9 cellular contexts compared by ENCODE assay signal in genomic region chr7:37440738-37441404, GRCh38. TPM values are rescaled to one million over a fixed set of nuclear protein-coding genes. Genes with fewer than 3 reads are reported as not detected.
A peak's percentile ranks its signal among the peaks of the same experiment; 100 is the strongest.
DNase-seq lines count a peak whose midpoint lies in the region; ATAC-seq and TF ChIP-seq lines count a peak whose summit lies in the region.
"Had no signal": no experiment of that assay in that cellular context is flagged by ENCODE, and none has a peak within 500 bp of the region (broad histone marks: within the 10 kb centered on the region; RNA-seq: fewer than 3 reads in every experiment).

No MANE protein-coding gene starts in this region.

- peak; percentile 91 for ATAC-seq in CD4-positive, alpha-beta T cell (ENCODE audit: poor library complexity)
- no peak for ATAC-seq in HG03196 (IDR thresholded peaks at IDR 0.05; ENCODE audit: unreplicated experiment)

- peaks cover 22% of the 10 kb centered on the region for H3K36me3 Mint-ChIP-seq in CD4-positive, alpha-beta T cell (ENCODE audit: low read depth)
- no peaks in the 10 kb centered on the region for H3K36me3 Mint-ChIP-seq in mesothelial cell of epicardium
- H3K36me3 Mint-ChIP-seq: brain had no signal

- POLR2A ChIA-PET in CD4-positive, alpha-beta T cell (lab: Charles Lee) = interaction anchor here (1.2 to 3.9 kb wide), 8 partner anchors 8 to 155 kb away, joined by 3 to 44 read pairs (median 4); partner anchors contain the start of gene ELMO1

- no peak for TF ChIP-seq CTCF in CD4-positive, alpha-beta T cell (IDR thresholded peaks at IDR 0.05)
- TF ChIP-seq CTCF in mesothelial cell of epicardium (IDR thresholded peaks at IDR 0.05; ENCODE audit: unreplicated experiment) = no peak

- H3K4me3 Mint-ChIP-seq in CD4-positive, alpha-beta T cell = peak overlapping the region; percentile 73
- no peak overlapping the region for H3K4me3 Mint-ChIP-seq in mesothelial cell of epicardium

- peak; percentile 13 for TF ChIP-seq POLR2A in erythroblast (IDR thresholded peaks at IDR 0.05; ENCODE audit: low read length)

- H3K9me3 Mint-ChIP-seq in CD4-positive, alpha-beta T cell = no peaks in the 10 kb centered on the region
- H3K9me3 Mint-ChIP-seq in mesothelial cell of epicardium = no peaks in the 10 kb centered on the region

- intact Hi-C loops in CD4-positive, alpha-beta T cell (cut with DNase I, micrococcal nuclease) = loop anchor here in 1 of 2 experiments (1.0 to 10.0 kb wide), 3 partner anchors 9 to 206 kb away; no protein-coding TSS in a partner anchor

- no peaks in the 10 kb centered on the region for H3K9me3 ChIP-seq in CD4-positive, alpha-beta T cell (ENCODE audit: control insufficient read depth, low read length)

- H3K27me3 Mint-ChIP-seq in CD4-positive, alpha-beta T cell = no peaks in the 10 kb centered on the region
- H3K27me3 Mint-ChIP-seq in mesothelial cell of epicardium (ENCODE audit: low read depth) = peaks cover 11% of the 10 kb centered on the region

- peaks cover 85% of the 10 kb centered on the region for H3K4me1 Mint-ChIP-seq in CD4-positive, alpha-beta T cell (ENCODE audit: low read depth)
- peaks cover 3% of the 10 kb centered on the region for H3K4me1 Mint-ChIP-seq in mesothelial cell of epicardium

- peak in 7 of 10 experiments; percentile 9 to 33 (median 17) for DNase-seq in CD4-positive, alpha-beta T cell
- DNase-seq in activated CD4-positive, alpha-beta T cell treated with anti-CD3 and anti-CD28 coated beads for 4 hours = peak; percentile 32 to 49
- DNase-seq in erythroblast (lab: John Stamatoyannopoulos, UW) = peak in 1 of 2 experiments; percentile 28
- DNase-seq in pulmonary artery endothelial cell (ENCODE audit: low read depth, low spot score) = peak; percentile 56
- no peak for DNase-seq in NCI-H526 (lab: John Stamatoyannopoulos, UW)
- no peak for DNase-seq in cerebellar nuclear complex (lab: John Stamatoyannopoulos, UW)
- DNase-seq in mesothelial cell of epicardium (ENCODE audit: low spot score in 2 of 2, unreplicated experiment in 2 of 2) = no peak

- peak overlapping the region; percentile 55 for H3K27ac ChIP-seq in CD4-positive, alpha-beta T cell (ENCODE audit: low read depth, low read length)

- H3K27ac Mint-ChIP-seq in CD4-positive, alpha-beta T cell = peak overlapping the region; percentile 97
- H3K27ac Mint-ChIP-seq in mesothelial cell of epicardium = no peak overlapping the region

- CTCF ChIA-PET in CD4-positive, alpha-beta T cell (lab: Charles Lee) = interaction anchor here (0.6 to 2.9 kb wide), 6 partner anchors 8 to 90 kb away, joined by 3 to 14 read pairs (median 4); partner anchors contain the start of gene ELMO1

- no peaks in the 10 kb centered on the region for H3K27me3 ChIP-seq in CD4-positive, alpha-beta T cell (ENCODE audit: control insufficient read depth, insufficient read depth, low read length)

RNA-seq across cellular contexts. Expression of gene ELMO1, which starts 7.8 kb away (rescaled TPM):
- total RNA-seq in CD4-positive, alpha-beta T cell = 100 to 1,000 TPM; 117 to 120 TPM
- total RNA-seq in pulmonary artery endothelial cell = 33.7 and 41.2 TPM in 2 replicates
- total RNA-seq in mesothelial cell of epicardium = 6.7 to 12.0 TPM (median 9.6 TPM) in 3 replicates

Comparison
In these comparisons a context has a peak if more than half of its experiments do, and no peak if none do; other contexts are left out.
1. DNase-seq: peak in CD4-positive, alpha-beta T cell (7 of 10), activated CD4-positive, alpha-beta T cell treated with anti-CD3 and anti-CD28 coated beads for 4 hours (2 of 2) and pulmonary artery endothelial cell (single experiment); none in NCI-H526 (0 of 2), cerebellar nuclear complex (0 of 2) and mesothelial cell of epicardium (0 of 2).